Comparison of ENCODE assay signal across 1 cellular context in genomic region chr7:135939268-135939667, GRCh38.
TF ChIP-seq lines count a peak whose summit lies in the region.

No MANE protein-coding gene starts in this region.

TF ChIP-seq in K562, 482 proteins besides CTCF, POLR2A, EP300 and RAD21 (continued from another document and continues in another):
- TF ChIP-seq CLOCK (CRISPR knock-in tag; IDR thresholded peaks at IDR 0.05; ENCODE audit: borderline replicate concordance) (no peak), SREBF2 (CRISPR knock-in tag; IDR thresholded peaks at IDR 0.05) (no peak), TFE3 (CRISPR knock-in tag; IDR thresholded peaks at IDR 0.05) (no peak), ZNF217 (CRISPR knock-in tag; IDR thresholded peaks at IDR 0.05) (no peak), POU5F1 (IDR thresholded peaks at IDR 0.05; ENCODE audit: borderline replicate concordance, low read depth, low read length, partially characterized antibody) (no peak), DPF2 (IDR thresholded peaks at IDR 0.05) (peak; percentile 78), NKRF (IDR thresholded peaks at IDR 0.05; ENCODE audit: borderline replicate concordance) (no peak), ZC3H4 (CRISPR knock-in tag; IDR thresholded peaks at IDR 0.05; ENCODE audit: borderline replicate concordance) (no peak), JUND (IDR thresholded peaks at IDR 0.05; ENCODE audit: borderline replicate concordance, low read depth, low read length) (0 out of 2 replicates have a peak, but pooled peaks have one; percentile 22), JUND (tag; IDR thresholded peaks at IDR 0.05; ENCODE audit: borderline replicate concordance, low read depth, low read length) (no peak; the same call in 2 of the 3 replicates), ZNF445 (CRISPR knock-in tag; IDR thresholded peaks at IDR 0.05; ENCODE audit: low read depth) (no peak), ZNF24 (IDR thresholded peaks at IDR 0.05) (no peak), NR4A1 (CRISPR knock-in tag; IDR thresholded peaks at IDR 0.05) (no peak), NR4A1 (tag; IDR thresholded peaks at IDR 0.05) (no peak), ZNF518B (CRISPR knock-in tag; IDR thresholded peaks at IDR 0.05) (no peak), TAF9B (IDR thresholded peaks at IDR 0.05; ENCODE audit: partially characterized antibody) (no peak), CBX8 (IDR thresholded peaks at IDR 0.05; ENCODE audit: borderline replicate concordance, extremely low read depth, low read depth, low read length, poor library complexity, severe bottlenecking) (no peak), PHB2 (IDR thresholded peaks at IDR 0.05; ENCODE audit: low read depth) (no peak), MAX (CRISPR knock-in tag; IDR thresholded peaks at IDR 0.05) (no peak), KLF10 (CRISPR knock-in tag; IDR thresholded peaks at IDR 0.05) (no peak), POLR2AphosphoS5 (IDR thresholded peaks at IDR 0.05; ENCODE audit: control insufficient read depth, insufficient read depth, low read depth, low read length) (peak; percentile 54; the same call in 1 of the 2 replicates), ZNF143 (CRISPR knock-in tag; IDR thresholded peaks at IDR 0.05) (no peak), TRIM28 (IDR thresholded peaks at IDR 0.05) (no peak), PRPF4 (IDR thresholded peaks at IDR 0.05; ENCODE audit: insufficient read depth, low read depth, low read length, poor library complexity, severe bottlenecking) (no peak), E2F3 (CRISPR knock-in tag; IDR thresholded peaks at IDR 0.05) (no peak), NCOA2 (IDR thresholded peaks at IDR 0.05; ENCODE audit: partially characterized antibody in 2 of 2) (no peak), FOSL1 (tag; conservative IDR thresholded peaks at IDR 0.05) (no peak), ZSCAN32 (CRISPR knock-in tag; IDR thresholded peaks at IDR 0.05) (no peak), SMAD2 (IDR thresholded peaks at IDR 0.05; ENCODE audit: low read depth, low read length) (no peak), PKNOX1 (IDR thresholded peaks at IDR 0.05) (no peak), CSDE1 (IDR thresholded peaks at IDR 0.05) (no peak), ZKSCAN3 (CRISPR knock-in tag; IDR thresholded peaks at IDR 0.05) (no peak), KHSRP (IDR thresholded peaks at IDR 0.05) (no peak), HIVEP1 (CRISPR knock-in tag; IDR thresholded peaks at IDR 0.05) (no peak)
- TF ChIP-seq, protein P1, sequence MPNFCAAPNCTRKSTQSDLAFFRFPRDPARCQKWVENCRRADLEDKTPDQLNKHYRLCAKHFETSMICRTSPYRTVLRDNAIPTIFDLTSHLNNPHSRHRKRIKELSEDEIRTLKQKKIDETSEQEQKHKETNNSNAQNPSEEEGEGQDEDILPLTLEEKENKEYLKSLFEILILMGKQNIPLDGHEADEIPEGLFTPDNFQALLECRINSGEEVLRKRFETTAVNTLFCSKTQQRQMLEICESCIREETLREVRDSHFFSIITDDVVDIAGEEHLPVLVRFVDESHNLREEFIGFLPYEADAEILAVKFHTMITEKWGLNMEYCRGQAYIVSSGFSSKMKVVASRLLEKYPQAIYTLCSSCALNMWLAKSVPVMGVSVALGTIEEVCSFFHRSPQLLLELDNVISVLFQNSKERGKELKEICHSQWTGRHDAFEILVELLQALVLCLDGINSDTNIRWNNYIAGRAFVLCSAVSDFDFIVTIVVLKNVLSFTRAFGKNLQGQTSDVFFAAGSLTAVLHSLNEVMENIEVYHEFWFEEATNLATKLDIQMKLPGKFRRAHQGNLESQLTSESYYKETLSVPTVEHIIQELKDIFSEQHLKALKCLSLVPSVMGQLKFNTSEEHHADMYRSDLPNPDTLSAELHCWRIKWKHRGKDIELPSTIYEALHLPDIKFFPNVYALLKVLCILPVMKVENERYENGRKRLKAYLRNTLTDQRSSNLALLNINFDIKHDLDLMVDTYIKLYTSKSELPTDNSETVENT (CRISPR knock-in tag; IDR thresholded peaks at IDR 0.05), result no peak
- TF ChIP-seq, protein P2, sequence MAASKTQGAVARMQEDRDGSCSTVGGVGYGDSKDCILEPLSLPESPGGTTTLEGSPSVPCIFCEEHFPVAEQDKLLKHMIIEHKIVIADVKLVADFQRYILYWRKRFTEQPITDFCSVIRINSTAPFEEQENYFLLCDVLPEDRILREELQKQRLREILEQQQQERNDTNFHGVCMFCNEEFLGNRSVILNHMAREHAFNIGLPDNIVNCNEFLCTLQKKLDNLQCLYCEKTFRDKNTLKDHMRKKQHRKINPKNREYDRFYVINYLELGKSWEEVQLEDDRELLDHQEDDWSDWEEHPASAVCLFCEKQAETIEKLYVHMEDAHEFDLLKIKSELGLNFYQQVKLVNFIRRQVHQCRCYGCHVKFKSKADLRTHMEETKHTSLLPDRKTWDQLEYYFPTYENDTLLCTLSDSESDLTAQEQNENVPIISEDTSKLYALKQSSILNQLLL (CRISPR knock-in tag; IDR thresholded peaks at IDR 0.05; ENCODE audit: borderline replicate concordance), result no peak
- TF ChIP-seq, protein P3, sequence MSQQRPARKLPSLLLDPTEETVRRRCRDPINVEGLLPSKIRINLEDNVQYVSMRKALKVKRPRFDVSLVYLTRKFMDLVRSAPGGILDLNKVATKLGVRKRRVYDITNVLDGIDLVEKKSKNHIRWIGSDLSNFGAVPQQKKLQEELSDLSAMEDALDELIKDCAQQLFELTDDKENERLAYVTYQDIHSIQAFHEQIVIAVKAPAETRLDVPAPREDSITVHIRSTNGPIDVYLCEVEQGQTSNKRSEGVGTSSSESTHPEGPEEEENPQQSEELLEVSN (IDR thresholded peaks at IDR 0.05; ENCODE audit: borderline replicate concordance in 1 of 2, extremely low read depth in 1 of 2, insufficient read depth in 1 of 2, insufficient read length in 1 of 2, low read depth in 1 of 2, low read length in 1 of 2, poor library complexity in 1 of 2, severe bottlenecking in 1 of 2), result no peak
- TF ChIP-seq, protein P4, sequence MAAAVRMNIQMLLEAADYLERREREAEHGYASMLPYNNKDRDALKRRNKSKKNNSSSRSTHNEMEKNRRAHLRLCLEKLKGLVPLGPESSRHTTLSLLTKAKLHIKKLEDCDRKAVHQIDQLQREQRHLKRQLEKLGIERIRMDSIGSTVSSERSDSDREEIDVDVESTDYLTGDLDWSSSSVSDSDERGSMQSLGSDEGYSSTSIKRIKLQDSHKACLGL (CRISPR knock-in tag; IDR thresholded peaks at IDR 0.05; ENCODE audit: borderline replicate concordance, poor library complexity, severe bottlenecking), result no peak
- TF ChIP-seq, protein P5, sequence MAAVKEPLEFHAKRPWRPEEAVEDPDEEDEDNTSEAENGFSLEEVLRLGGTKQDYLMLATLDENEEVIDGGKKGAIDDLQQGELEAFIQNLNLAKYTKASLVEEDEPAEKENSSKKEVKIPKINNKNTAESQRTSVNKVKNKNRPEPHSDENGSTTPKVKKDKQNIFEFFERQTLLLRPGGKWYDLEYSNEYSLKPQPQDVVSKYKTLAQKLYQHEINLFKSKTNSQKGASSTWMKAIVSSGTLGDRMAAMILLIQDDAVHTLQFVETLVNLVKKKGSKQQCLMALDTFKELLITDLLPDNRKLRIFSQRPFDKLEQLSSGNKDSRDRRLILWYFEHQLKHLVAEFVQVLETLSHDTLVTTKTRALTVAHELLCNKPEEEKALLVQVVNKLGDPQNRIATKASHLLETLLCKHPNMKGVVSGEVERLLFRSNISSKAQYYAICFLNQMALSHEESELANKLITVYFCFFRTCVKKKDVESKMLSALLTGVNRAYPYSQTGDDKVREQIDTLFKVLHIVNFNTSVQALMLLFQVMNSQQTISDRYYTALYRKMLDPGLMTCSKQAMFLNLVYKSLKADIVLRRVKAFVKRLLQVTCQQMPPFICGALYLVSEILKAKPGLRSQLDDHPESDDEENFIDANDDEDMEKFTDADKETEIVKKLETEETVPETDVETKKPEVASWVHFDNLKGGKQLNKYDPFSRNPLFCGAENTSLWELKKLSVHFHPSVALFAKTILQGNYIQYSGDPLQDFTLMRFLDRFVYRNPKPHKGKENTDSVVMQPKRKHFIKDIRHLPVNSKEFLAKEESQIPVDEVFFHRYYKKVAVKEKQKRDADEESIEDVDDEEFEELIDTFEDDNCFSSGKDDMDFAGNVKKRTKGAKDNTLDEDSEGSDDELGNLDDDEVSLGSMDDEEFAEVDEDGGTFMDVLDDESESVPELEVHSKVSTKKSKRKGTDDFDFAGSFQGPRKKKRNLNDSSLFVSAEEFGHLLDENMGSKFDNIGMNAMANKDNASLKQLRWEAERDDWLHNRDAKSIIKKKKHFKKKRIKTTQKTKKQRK (IDR thresholded peaks at IDR 0.05; ENCODE audit: borderline replicate concordance, low read depth, low read length), result no peak
